Comparison of ENCODE assay signal across 13 cellular contexts in genomic region chr18:13147146-13147545, GRCh38.
DNase-seq lines count a peak whose midpoint lies in the region; ATAC-seq and TF ChIP-seq lines count a peak whose summit lies in the region.
"Had no signal": no experiment of that assay in that cellular context is flagged by ENCODE, and none has a peak within 500 bp of the region (broad histone marks: within the 10 kb centered on the region; RNA-seq: fewer than 3 reads in every experiment).

No MANE protein-coding gene starts in this region.

- H3K27ac ChIP-seq in upper lobe of right lung = no peak overlapping the region
- H3K27ac ChIP-seq: A549 had no signal

- H3K9me3 Mint-ChIP-seq in activated naive CD8-positive, alpha-beta T cell treated with anti-CD3 and anti-CD28 coated beads for 36 hours = peaks cover 5% of the 10 kb centered on the region
- no peaks in the 10 kb centered on the region for H3K9me3 Mint-ChIP-seq in activated naive CD8-positive, alpha-beta T cell treated with anti-CD3 and anti-CD28 coated beads, Interleukin-2, amount 50 U/mL, for 24 hours

- peaks cover 13% of the 10 kb centered on the region for H3K9me3 ChIP-seq in upper lobe of right lung

- no peaks in the 10 kb centered on the region for H3K4me1 ChIP-seq in upper lobe of right lung
- H3K4me1 ChIP-seq: A549 had no signal

- H3K27me3 Mint-ChIP-seq in activated naive CD8-positive, alpha-beta T cell treated with anti-CD3 and anti-CD28 coated beads for 36 hours = no peaks in the 10 kb centered on the region
- H3K27me3 Mint-ChIP-seq in activated naive CD8-positive, alpha-beta T cell treated with anti-CD3 and anti-CD28 coated beads, Interleukin-2, amount 50 U/mL, for 24 hours = no peaks in the 10 kb centered on the region

- no peaks in the 10 kb centered on the region for H3K4me1 Mint-ChIP-seq in activated naive CD8-positive, alpha-beta T cell treated with anti-CD3 and anti-CD28 coated beads for 36 hours
- H3K4me1 Mint-ChIP-seq in activated naive CD8-positive, alpha-beta T cell treated with anti-CD3 and anti-CD28 coated beads, Interleukin-2, amount 50 U/mL, for 24 hours = no peaks in the 10 kb centered on the region

- peaks cover 2% of the 10 kb centered on the region for H3K36me3 Mint-ChIP-seq in activated naive CD8-positive, alpha-beta T cell treated with anti-CD3 and anti-CD28 coated beads for 36 hours
- peaks cover 3% of the 10 kb centered on the region for H3K36me3 Mint-ChIP-seq in activated naive CD8-positive, alpha-beta T cell treated with anti-CD3 and anti-CD28 coated beads, Interleukin-2, amount 50 U/mL, for 24 hours (ENCODE audit: low read depth)

- TF ChIP-seq CTCF in upper lobe of right lung (IDR thresholded peaks at IDR 0.05) = no peak

- intact Hi-C loops in upper lobe of right lung (cut with DNase I) = no loop called here
- intact Hi-C loops in posterior cingulate gyrus (cut with DNase I) = no loop called here

- no peaks in the 10 kb centered on the region for H3K36me3 ChIP-seq in upper lobe of right lung

- no peak for ATAC-seq in activated naive CD8-positive, alpha-beta T cell treated with anti-CD3 and anti-CD28 coated beads, Interleukin-2, amount 50 U/mL, for 24 hours
- peak; percentile 87 for ATAC-seq in upper lobe of right lung
- ATAC-seq: A549; activated CD8-positive, alpha-beta memory T cell treated with anti-CD3 and anti-CD28 coated beads, Interleukin-2, amount 10 ng/mL, durations not matched to agents 7 days and 5 days had no signal

- no peak for DNase-seq in activated naive CD8-positive, alpha-beta T cell treated with anti-CD3 and anti-CD28 coated beads for 36 hours
- DNase-seq in activated naive CD8-positive, alpha-beta T cell treated with anti-CD3 and anti-CD28 coated beads, Interleukin-2, amount 50 U/mL, for 24 hours = no peak
- DNase-seq in NCI-H2171 (lab: John Stamatoyannopoulos, UW) (peak; percentile 46), SW480 (ENCODE audit: low spot score) (peak; percentile 9), upper lobe of right lung (no peak), COLO829 (ENCODE audit: low spot score) (no peak), posterior cingulate gyrus (no peak), NCI-H187 (lab: John Stamatoyannopoulos, UW) (no peak)
- DNase-seq: activated CD8-positive, alpha-beta memory T cell treated with anti-CD3 and anti-CD28 coated beads, Interleukin-2, amount 10 ng/mL, durations not matched to agents 7 days and 5 days; DMS 273 treated with DMSO at 0.1 percent for 48 hours; H7; NCI-H1694 treated with DMSO at 0.1 percent for 48 hours had no signal

- H3K4me3 Mint-ChIP-seq in activated naive CD8-positive, alpha-beta T cell treated with anti-CD3 and anti-CD28 coated beads for 36 hours = no peak overlapping the region
- H3K4me3 Mint-ChIP-seq in activated naive CD8-positive, alpha-beta T cell treated with anti-CD3 and anti-CD28 coated beads, Interleukin-2, amount 50 U/mL, for 24 hours = no peak overlapping the region
- H3K4me3 Mint-ChIP-seq: activated CD8-positive, alpha-beta memory T cell treated with anti-CD3 and anti-CD28 coated beads, Interleukin-2, amount 10 ng/mL, durations not matched to agents 7 days and 5 days had no signal

- H3K27me3 ChIP-seq in upper lobe of right lung = no peaks in the 10 kb centered on the region

- H3K4me3 ChIP-seq in upper lobe of right lung = no peak overlapping the region
- H3K4me3 ChIP-seq: A549 had no signal

- peak overlapping the region; percentile 21 for H3K27ac Mint-ChIP-seq in activated naive CD8-positive, alpha-beta T cell treated with anti-CD3 and anti-CD28 coated beads for 36 hours
- H3K27ac Mint-ChIP-seq in activated naive CD8-positive, alpha-beta T cell treated with anti-CD3 and anti-CD28 coated beads, Interleukin-2, amount 50 U/mL, for 24 hours = no peak overlapping the region
- H3K27ac Mint-ChIP-seq: activated CD8-positive, alpha-beta memory T cell treated with anti-CD3 and anti-CD28 coated beads, Interleukin-2, amount 10 ng/mL, durations not matched to agents 7 days and 5 days had no signal

Comparison
In these comparisons a context has a peak if more than half of its experiments do, and no peak if none do; other contexts are left out.
1. DNase-seq: peak in NCI-H2171 (single experiment) and SW480 (single experiment); none in activated naive CD8-positive, alpha-beta T cell treated with anti-CD3 and anti-CD28 coated beads for 36 hours (single experiment), activated naive CD8-positive, alpha-beta T cell treated with anti-CD3 and anti-CD28 coated beads, Interleukin-2, amount 50 U/mL, for 24 hours (single experiment), upper lobe of right lung (single experiment), COLO829 (single experiment), posterior cingulate gyrus (0 of 10) and NCI-H187 (0 of 2).